In the genomic region with DNA sequence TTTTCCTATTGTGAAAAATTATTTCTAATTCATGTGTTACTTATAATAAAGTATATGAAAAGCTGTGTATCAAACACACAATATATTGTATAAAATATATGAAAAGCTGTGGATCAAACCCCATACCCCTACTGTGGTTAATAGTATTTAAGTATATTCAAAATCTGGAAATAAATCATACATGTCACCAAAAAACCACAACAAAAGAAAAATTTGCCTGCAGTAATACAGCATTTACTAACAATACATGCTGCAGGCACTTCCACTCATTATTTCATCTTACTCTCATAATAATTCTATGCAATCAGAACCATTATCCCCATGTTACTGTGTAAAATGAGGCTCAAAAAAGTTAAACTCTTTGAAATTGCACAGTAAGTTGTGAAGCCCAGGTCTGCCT, we compare ENCODE assay signal across 8 cellular contexts.
DNase-seq lines count a peak whose midpoint lies in the region; ATAC-seq and TF ChIP-seq lines count a peak whose summit lies in the region.

No MANE protein-coding gene starts in this region.

- no peaks in the 10 kb centered on the region for H3K27me3 ChIP-seq in PC-3 (ENCODE audit: low read length)
- no peaks in the 10 kb centered on the region for H3K27me3 ChIP-seq in parathyroid adenoma (ENCODE audit: control insufficient read depth, insufficient read depth, low read length)

- no peaks in the 10 kb centered on the region for H3K27me3 Mint-ChIP-seq in endothelial cell (ENCODE audit: unreplicated experiment)

- ATAC-seq in PC-3 = no peak
- no peak for ATAC-seq in HG03432 (IDR thresholded peaks at IDR 0.05; ENCODE audit: unreplicated experiment)

- H3K79me2 ChIP-seq in PC-3 (ENCODE audit: low read length) = peaks cover 88% of the 10 kb centered on the region
- peaks cover 22% of the 10 kb centered on the region for H3K79me2 ChIP-seq in parathyroid adenoma

- H3K9me2 ChIP-seq in PC-3 (replicated peaks; ENCODE audit: low read length) = no peaks in the 10 kb centered on the region

- H3K9me3 Mint-ChIP-seq in endothelial cell (ENCODE audit: unreplicated experiment) = no peaks in the 10 kb centered on the region

- intact Hi-C loops in PC-3 (cut with micrococcal nuclease) = no loop called here

- H2AFZ ChIP-seq in PC-3 (ENCODE audit: low read length) (no peak overlapping the region), parathyroid adenoma (no peak overlapping the region)

- peak overlapping the region; percentile 98 for H3K9ac ChIP-seq in ES-I3 (ENCODE audit: low read depth, low read length)
- H3K9ac ChIP-seq in PC-3 (ENCODE audit: low read length) = peak overlapping the region; percentile 96
- H3K9ac ChIP-seq in parathyroid adenoma = no peak overlapping the region

- H3K4me1 ChIP-seq in ES-I3 (ENCODE audit: insufficient read depth, low read length) = peaks cover 10% of the 10 kb centered on the region
- peaks cover 26% of the 10 kb centered on the region for H3K4me1 ChIP-seq in PC-3 (ENCODE audit: insufficient read depth, low read length)
- peaks cover 9% of the 10 kb centered on the region for H3K4me1 ChIP-seq in parathyroid adenoma

- H3K4me3 Mint-ChIP-seq in endothelial cell (ENCODE audit: unreplicated experiment) = peak overlapping the region; percentile 97

- CTCF ChIA-PET in PC-3 (lab: Charles Lee) = no interaction called here

- peaks cover 23% of the 10 kb centered on the region for H3K4me1 Mint-ChIP-seq in endothelial cell (ENCODE audit: unreplicated experiment)

- peak overlapping the region; percentile 99 for H3K27ac Mint-ChIP-seq in endothelial cell (ENCODE audit: unreplicated experiment)

- POLR2A ChIA-PET in PC-3 (lab: Charles Lee; ENCODE audit: unreplicated experiment) = no interaction called here

- DNase-seq in PC-3 (no peak), endothelial cell (ENCODE audit: low spot score) (no peak), DMS79 treated with DMSO at 0.1 percent for 48 hours (lab: John Stamatoyannopoulos, UW) (no peak), NCI-H187 treated with DMSO at 0.1 percent for 48 hours (lab: John Stamatoyannopoulos, UW) (no peak), Kasumi-1 (lab: John Stamatoyannopoulos, UW) (no peak)

- peak overlapping the region; percentile 94 for H3K4me2 ChIP-seq in PC-3 (ENCODE audit: low read length)
- H3K4me2 ChIP-seq in parathyroid adenoma (ENCODE audit: low read length) = peak overlapping the region; percentile 75

- H4K20me1 ChIP-seq in PC-3 (ENCODE audit: low read length) = peaks cover 5% of the 10 kb centered on the region; the same call in 1 of the 2 replicates

- H3K9me3 ChIP-seq in ES-I3 (ENCODE audit: control insufficient read depth, insufficient read depth, low read length) (no peaks in the 10 kb centered on the region), PC-3 (ENCODE audit: low read length) (no peaks in the 10 kb centered on the region), parathyroid adenoma (ENCODE audit: control insufficient read depth, low read length) (no peaks in the 10 kb centered on the region)

- H3K27ac ChIP-seq in PC-3 (ENCODE audit: low read length) = no peak overlapping the region
- H3K27ac ChIP-seq in parathyroid adenoma = peak overlapping the region; percentile 89

- peaks cover 10% of the 10 kb centered on the region for H3F3A ChIP-seq in PC-3 (ENCODE audit: low read length, unreplicated experiment)

- H3K36me3 ChIP-seq in ES-I3 (ENCODE audit: insufficient read depth, low read length) = no peaks in the 10 kb centered on the region
- peaks cover 5% of the 10 kb centered on the region; the same call in 1 of the 2 replicates for H3K36me3 ChIP-seq in PC-3 (ENCODE audit: low read depth, low read length)
- no peaks in the 10 kb centered on the region for H3K36me3 ChIP-seq in parathyroid adenoma (ENCODE audit: control insufficient read depth, insufficient read depth, low read length)

- TF ChIP-seq CTCF in PC-3 (conservative IDR thresholded peaks at IDR 0.05; ENCODE audit: low read depth, low read length) (no peak), endothelial cell (IDR thresholded peaks at IDR 0.05; ENCODE audit: unreplicated experiment) (no peak), parathyroid adenoma (IDR thresholded peaks at IDR 0.05) (no peak)

- peak overlapping the region; percentile 93 for H3K4me3 ChIP-seq in PC-3 (ENCODE audit: low read length)
- peak overlapping the region; percentile 75 for H3K4me3 ChIP-seq in parathyroid adenoma (ENCODE audit: low read depth, low read length)

- peaks cover 8% of the 10 kb centered on the region for H3K36me3 Mint-ChIP-seq in endothelial cell (ENCODE audit: low read depth, unreplicated experiment)

- BruUV-seq in PC-3 (replicated peaks; lab: Mats Ljungman, UMichigan) = no TSS peak
